ENCODE assay signal across 1 cellular context in the genomic region with DNA sequence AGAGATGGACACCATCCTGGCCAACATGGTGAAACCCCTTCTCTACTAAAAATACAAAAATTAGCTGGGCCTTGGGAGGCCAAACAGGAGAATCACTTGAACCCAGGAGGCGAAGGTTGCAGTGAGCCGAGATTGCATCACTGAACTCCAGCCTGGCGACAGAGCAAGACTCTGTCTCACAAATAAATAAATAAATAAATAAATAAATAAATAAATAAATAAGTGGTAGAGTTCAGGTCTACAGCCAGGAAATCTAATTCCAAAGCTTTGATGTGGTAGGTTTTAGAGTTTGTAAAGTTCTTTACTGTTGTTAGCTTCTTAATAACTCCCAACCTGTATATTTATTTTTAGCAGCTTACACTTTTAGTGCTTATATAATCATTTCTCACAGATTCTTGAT. TPM values are rescaled to one million over a fixed set of nuclear protein-coding genes. Genes with fewer than 3 reads are reported as not detected.
"Had no signal": no experiment of that assay in that cellular context is flagged by ENCODE, and none has a peak within 500 bp of the region (broad histone marks: within the 10 kb centered on the region; RNA-seq: fewer than 3 reads in every experiment).

No MANE protein-coding gene starts in this region.

RNA-seq across cellular contexts. Expression of gene NR4A3, which starts 35.9 kb away (rescaled TPM):
- total RNA-seq: bronchial epithelial cell had no signal
